Comparison of ENCODE assay signal across 23 cellular contexts in the genomic region with DNA sequence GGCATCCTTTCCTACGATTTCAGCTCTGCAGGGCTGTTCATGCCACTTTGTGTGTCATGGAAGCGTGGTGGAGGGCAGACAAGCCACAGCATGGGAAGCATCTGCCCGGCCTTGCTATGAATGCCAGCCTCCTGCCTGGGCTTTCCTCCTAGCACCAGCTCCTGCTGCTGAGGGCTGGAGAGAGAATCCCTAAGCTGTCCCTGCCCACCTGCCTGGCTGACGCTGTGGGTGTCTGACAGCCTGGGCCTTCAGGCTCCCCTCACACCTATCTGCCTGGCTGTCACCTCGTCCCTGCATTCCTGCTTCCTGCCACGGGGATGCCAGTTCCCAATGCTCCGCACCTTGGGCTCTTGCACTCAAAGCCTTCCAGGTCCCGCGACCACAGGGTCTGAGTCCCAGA.
"Had no signal": no experiment of that assay in that cellular context is flagged by ENCODE, and none has a peak within 500 bp of the region (broad histone marks: within the 10 kb centered on the region; RNA-seq: fewer than 3 reads in every experiment).

No MANE protein-coding gene starts in this region.

- H3K9me3 ChIP-seq: MG63, SK-N-SH had no signal

- H3K9me3 Mint-ChIP-seq: activated CD4-positive, alpha-beta T cell treated with anti-CD3 and anti-CD28 coated beads, Interleukin-2, amount 10 ng/mL, durations not matched to agents 24 days and 14 days; activated naive CD8-positive, alpha-beta T cell treated with anti-CD3 and anti-CD28 coated beads for 36 hours; activated T-cell treated with anti-CD3 and anti-CD28 coated beads, Interleukin-2, amount 50 U/mL, for 72 hours; activated T-helper 17 cell treated with anti-CD3 and anti-CD28 coated beads, Interleukin-2, amount 50 U/mL, for 72 hours; T-helper 1 cell treated with Interleukin-12 subunit alpha and Interleukin-12 subunit beta and Interleukin-4 antibody, amounts not matched to agents 30 μg/mL and 1 μg/mL, for 36 hours; T-helper 2 cell treated with Interferon-gamma antibody and Interleukin-4, amounts not matched to agents 5 μg/mL and 100 μg/mL, for 36 hours had no signal

- H3K36me3 ChIP-seq: cardiac muscle cell, MG63, SJSA1 had no signal

- H3K9ac ChIP-seq: SK-N-SH had no signal

- H3K27me3 Mint-ChIP-seq: activated CD4-positive, alpha-beta T cell treated with anti-CD3 and anti-CD28 coated beads, Interleukin-2, amount 10 ng/mL, durations not matched to agents 24 days and 14 days had no signal

- FAIRE-seq: TTC549 had no signal

- H3K4me3 Mint-ChIP-seq: activated CD4-positive, alpha-beta T cell treated with anti-CD3 and anti-CD28 coated beads, Interleukin-2, amount 10 ng/mL, durations not matched to agents 24 days and 14 days; activated naive CD8-positive, alpha-beta T cell treated with anti-CD3 and anti-CD28 coated beads for 36 hours; activated T-cell treated with anti-CD3 and anti-CD28 coated beads, Interleukin-2, amount 50 U/mL, for 72 hours; activated T-helper 17 cell treated with anti-CD3 and anti-CD28 coated beads, Interleukin-2, amount 50 U/mL, for 72 hours; T-helper 1 cell treated with Interleukin-12 subunit alpha and Interleukin-12 subunit beta and Interleukin-4 antibody, amounts not matched to agents 30 μg/mL and 1 μg/mL, for 36 hours; T-helper 2 cell treated with Interferon-gamma antibody and Interleukin-4, amounts not matched to agents 5 μg/mL and 100 μg/mL, for 36 hours had no signal

- H3K27ac ChIP-seq: cardiac muscle cell, SJSA1 had no signal

- H3K27me3 ChIP-seq: cardiac muscle cell, MG63, SJSA1 had no signal

- H3K4me2 ChIP-seq: SK-N-SH had no signal

- H3K4me1 ChIP-seq: SJSA1 had no signal

- H3K36me3 Mint-ChIP-seq: activated naive CD8-positive, alpha-beta T cell treated with anti-CD3 and anti-CD28 coated beads for 36 hours had no signal

- DNase-seq: activated CD4-positive, alpha-beta T cell treated with anti-CD3 and anti-CD28 coated beads, Interleukin-2, amount 50 U/mL, for 4 hours; activated CD8-positive, alpha-beta memory T cell treated with anti-CD3 and anti-CD28 coated beads, Interleukin-2, amount 50 U/mL, for 4 hours; activated effector memory CD4-positive, alpha-beta T cell treated with anti-CD3 and anti-CD28 coated beads, Interleukin-2, amount 50 U/mL, for 16 hours; activated naive CD4-positive, alpha-beta T cell; activated naive CD4-positive, alpha-beta T cell treated with anti-CD3 and anti-CD28 coated beads, Interleukin-2, amount 50 U/mL, for 16 hours; activated naive CD8-positive, alpha-beta T cell treated with anti-CD3 and anti-CD28 coated beads for 36 hours; amniotic stem cell; aorta; MG63; NCI-H1092; NCI-H1436 treated with DMSO at 0.1 percent for 48 hours; NCI-H1694 treated with DMSO at 0.1 percent for 48 hours; NCI-H2029; NCI-H524 treated with DMSO at 0.1 percent for 48 hours; SK-N-SH had no signal

- H3K4me3 ChIP-seq: cardiac muscle cell, MG63, SJSA1 had no signal

- ATAC-seq: activated T-cell treated with anti-CD3 and anti-CD28 coated beads, Interleukin-2, amount 50 U/mL, for 72 hours; activated T-helper 17 cell treated with anti-CD3 and anti-CD28 coated beads, Interleukin-2, amount 50 U/mL, for 72 hours had no signal

- H3K27ac Mint-ChIP-seq: activated CD4-positive, alpha-beta T cell treated with anti-CD3 and anti-CD28 coated beads, Interleukin-2, amount 10 ng/mL, durations not matched to agents 24 days and 14 days; activated naive CD8-positive, alpha-beta T cell treated with anti-CD3 and anti-CD28 coated beads for 36 hours; activated T-cell treated with anti-CD3 and anti-CD28 coated beads, Interleukin-2, amount 50 U/mL, for 72 hours; activated T-helper 17 cell treated with anti-CD3 and anti-CD28 coated beads, Interleukin-2, amount 50 U/mL, for 72 hours; T-helper 1 cell treated with Interleukin-12 subunit alpha and Interleukin-12 subunit beta and Interleukin-4 antibody, amounts not matched to agents 30 μg/mL and 1 μg/mL, for 36 hours; T-helper 2 cell treated with Interferon-gamma antibody and Interleukin-4, amounts not matched to agents 5 μg/mL and 100 μg/mL, for 36 hours had no signal

- H3K4me1 Mint-ChIP-seq: activated CD4-positive, alpha-beta T cell treated with anti-CD3 and anti-CD28 coated beads, Interleukin-2, amount 10 ng/mL, durations not matched to agents 24 days and 14 days; activated naive CD8-positive, alpha-beta T cell treated with anti-CD3 and anti-CD28 coated beads for 36 hours; activated T-helper 17 cell treated with anti-CD3 and anti-CD28 coated beads, Interleukin-2, amount 50 U/mL, for 72 hours had no signal
